15 cellular contexts compared by ENCODE assay signal in genomic region chr4:74037076-74037475, GRCh38. TPM values are rescaled to one million over a fixed set of nuclear protein-coding genes. Genes with fewer than 3 reads are reported as not detected.
A peak's percentile ranks its signal among the peaks of the same experiment; 100 is the strongest.
DNase-seq lines count a peak whose midpoint lies in the region; ATAC-seq and TF ChIP-seq lines count a peak whose summit lies in the region.
"Had no signal": no experiment of that assay in that cellular context is flagged by ENCODE, and none has a peak within 500 bp of the region (broad histone marks: within the 10 kb centered on the region; RNA-seq: fewer than 3 reads in every experiment).

No MANE protein-coding gene starts in this region.

- H3K4me1 ChIP-seq in heart right ventricle: peaks cover 0 to 20% (median 7%) of the 10 kb centered on the region in 9 donors
- H3K4me1 ChIP-seq in mesenchymal stem cell (ENCODE audit: control insufficient read depth, insufficient read depth, low read depth, low read length): peaks cover 4% of the 10 kb centered on the region
- no peaks in the 10 kb centered on the region for H3K4me1 ChIP-seq in urinary bladder (ENCODE audit: insufficient read depth)
- H3K4me1 ChIP-seq: uterus had no signal

- no peak overlapping the region for H2BK12ac ChIP-seq in mesenchymal stem cell (ENCODE audit: low read length in 2 of 2)

- H4K91ac ChIP-seq in mesenchymal stem cell (ENCODE audit: low read length): no peak overlapping the region

- no peak overlapping the region for H4K8ac ChIP-seq in mesenchymal stem cell (ENCODE audit: low read length)

- H3K9ac ChIP-seq in mesenchymal stem cell (ENCODE audit: low read length): peak overlapping the region; percentile 93

- no peak overlapping the region for H2BK15ac ChIP-seq in mesenchymal stem cell (ENCODE audit: low read depth, poor library complexity, severe bottlenecking)

- H3K4me3 ChIP-seq in heart right ventricle: peak overlapping the region in 6 of 10 donors; percentile 66 to 78 (median 74)
- peak overlapping the region; percentile 24 to 70 for H3K4me3 ChIP-seq in cardiac fibroblast (replicated peaks in 1 of 2; ENCODE audit: low read depth in 2 of 2, low read length in 2 of 2)
- peak overlapping the region in 1 of 2 experiments; percentile 94 for H3K4me3 ChIP-seq in mesenchymal stem cell (ENCODE audit: insufficient read depth in 1 of 2, low read depth in 1 of 2, low read length in 2 of 2)
- peak overlapping the region; percentile 7 for H3K4me3 ChIP-seq in urinary bladder (ENCODE audit: low read depth, low read length)
- H3K4me3 ChIP-seq: uterus had no signal

- H3K27me3 ChIP-seq in heart right ventricle (peaks cover 0 to 16% (median 0%) of the 10 kb centered on the region in 7 donors), mesenchymal stem cell (ENCODE audit: control insufficient read depth in 1 of 2, insufficient read depth in 1 of 2, low read length in 2 of 2) (no peaks in the 10 kb centered on the region)
- H3K27me3 ChIP-seq: uterus had no signal

- H2BK5ac ChIP-seq in mesenchymal stem cell (ENCODE audit: low read depth, low read length, poor library complexity, severe bottlenecking): no peak overlapping the region

- H3K18ac ChIP-seq in mesenchymal stem cell (ENCODE audit: low read depth in 1 of 2, low read length in 2 of 2): no peak overlapping the region

- H3K4me2 ChIP-seq in mesenchymal stem cell (ENCODE audit: low read length, poor library complexity, severe bottlenecking): no peak overlapping the region

- no peak overlapping the region for H2AK5ac ChIP-seq in mesenchymal stem cell (ENCODE audit: low read length, severe bottlenecking)

- H3K4ac ChIP-seq in mesenchymal stem cell (ENCODE audit: low read depth in 1 of 2, low read length in 2 of 2): no peak overlapping the region

- DNase-seq in heart right ventricle (no peak), Right ventricle myocardium inferior (ENCODE audit: missing footprints) (no peak), cardiac fibroblast (ENCODE audit: low read depth in 2 of 2) (peak in 1 of 2 donors; percentile 37), mesenchymal stem cell (no peak), RWPE1 (ENCODE audit: low spot score) (no peak), NCI-H1417 treated with DMSO at 0.1 percent for 48 hours (lab: John Stamatoyannopoulos, UW) (no peak)
- DNase-seq: activated CD4-positive, alpha-beta T cell treated with anti-CD3 and anti-CD28 coated beads, Interleukin-2, amount 50 U/mL, for 4 hours; DMS79 treated with DMSO at 0.1 percent for 48 hours; kidney glomerular epithelial cell; stimulated activated CD4-positive, alpha-beta T cell treated with anti-CD3 and anti-CD28 coated beads, Interleukin-15, amount 100 ng/mL, for 24 hours; uterus had no signal

- no peak overlapping the region for H3K23ac ChIP-seq in mesenchymal stem cell (ENCODE audit: low read length in 2 of 2)

- POLR2A ChIA-PET in RWPE1 (lab: Yijun Ruan, JAX; ENCODE audit: low non-redundant PET): no interaction called here

- intact Hi-C loops in heart right ventricle (cut with DNase I): loop anchor here in 5 of 10 donors (5.0 to 10.0 kb wide), 8 partner anchors 55 to 302 kb away; partner anchors contain the start of gene CXCL2 (in 1 of the 5)
- intact Hi-C loops in Right ventricle myocardium inferior (cut with DNase I): loop anchor here (5.0 kb wide), 1 partner anchor 305 kb away; no protein-coding TSS in a partner anchor

- peaks cover 3% of the 10 kb centered on the region for H3K79me1 ChIP-seq in mesenchymal stem cell (replicated peaks; ENCODE audit: low read length, poor library complexity, severe bottlenecking)

- TF ChIP-seq CTCF in heart right ventricle (IDR thresholded peaks at IDR 0.05) (no peak), cardiac fibroblast (IDR thresholded peaks at IDR 0.05; ENCODE audit: low read depth, low read length) (no peak), RWPE1 (conservative IDR thresholded peaks at IDR 0.05; ENCODE audit: low read depth) (no peak)

- no peaks in the 10 kb centered on the region for H3K36me3 ChIP-seq in heart right ventricle
- H3K36me3 ChIP-seq in mesenchymal stem cell (ENCODE audit: control insufficient read depth in 1 of 2, insufficient read depth in 2 of 2, low read depth in 1 of 2, low read length in 2 of 2): no peaks in the 10 kb centered on the region
- H3K36me3 ChIP-seq in urinary bladder (ENCODE audit: insufficient read depth): no peaks in the 10 kb centered on the region
- H3K36me3 ChIP-seq: uterus had no signal

- no peak overlapping the region for H3K14ac ChIP-seq in mesenchymal stem cell (ENCODE audit: low read length in 2 of 2)

- peak overlapping the region in 1 of 10 donors; percentile 91 for H3K27ac ChIP-seq in heart right ventricle
- no peak overlapping the region for H3K27ac ChIP-seq in mesenchymal stem cell (ENCODE audit: low read length, poor library complexity, severe bottlenecking)
- H3K27ac ChIP-seq in urinary bladder (ENCODE audit: low read depth): no peak overlapping the region
- no peak overlapping the region for H3K27ac ChIP-seq in RWPE1
- H3K27ac ChIP-seq: uterus had no signal

- WGBS in heart right ventricle, 2 donors: 58 to 62% methylated on average over 2 of the region's 2 CpGs
- 88% methylated on average over 2 of the region's 2 CpGs for WGBS in mesenchymal stem cell
- 89% methylated on average over 2 of the region's 2 CpGs for WGBS in urinary bladder

- H3K9me3 ChIP-seq in heart right ventricle: no peaks in the 10 kb centered on the region
- H3K9me3 ChIP-seq in mesenchymal stem cell (ENCODE audit: control insufficient read depth, low read length): no peaks in the 10 kb centered on the region
- H3K9me3 ChIP-seq: uterus had no signal

- CTCF ChIA-PET in RWPE1 (lab: Yijun Ruan, JAX): no interaction called here

- ATAC-seq in heart right ventricle (no peak), Right ventricle myocardium inferior (no peak), GM19324 (IDR thresholded peaks at IDR 0.05; ENCODE audit: low FRiP score, unreplicated experiment) (no peak)

- no peak overlapping the region for H2AFZ ChIP-seq in mesenchymal stem cell (ENCODE audit: low read depth, low read length)

- H2BK120ac ChIP-seq in mesenchymal stem cell (ENCODE audit: low read depth, low read length): no peak overlapping the region

RNA-seq across cellular contexts. Expression of gene CXCL3, which starts 1.4 kb away (rescaled TPM):
- total RNA-seq in heart right ventricle (1 to 10 TPM in 5 of 10 donors, under 1 TPM in 4, not detected in 1; 0.24 to 5.1 (median 1.4) TPM), Right ventricle myocardium inferior (0.16 TPM), urinary bladder (not detected)
- polyA plus RNA-seq in heart right ventricle (1 to 10 TPM; 1.1 to 1.9 TPM), urinary bladder (0.95 TPM)
- polyA plus RNA-seq in mesenchymal stem cell (2013, experiment 1 of 2): 3.8 TPM
- polyA plus RNA-seq in mesenchymal stem cell (2013, experiment 2 of 2): 3.3 TPM

RNA-seq across cellular contexts. Expression of gene CXCL5, which starts 38.6 kb away (rescaled TPM):
- total RNA-seq in heart right ventricle (under 1 TPM in 3 of 10 donors, not detected in 7; 0.15 to 0.25 (median 0.18) TPM), Right ventricle myocardium inferior (0.08 TPM), urinary bladder (0.11 TPM)
- polyA plus RNA-seq in heart right ventricle (under 1 TPM; 0.07 to 0.09 TPM), urinary bladder (0.04 TPM)
- polyA plus RNA-seq in mesenchymal stem cell (2013, experiment 1 of 2): 0.94 TPM
- polyA plus RNA-seq in mesenchymal stem cell (2013, experiment 2 of 2): 1.3 TPM
- total RNA-seq: LHCN-M2; T-helper 1 cell treated with Interleukin-12 subunit alpha and Interleukin-12 subunit beta and Interleukin-4 antibody, amounts not matched to agents 30 ng/mL and 1 ng/mL, for 36 hours; uterus had no signal

RNA-seq across cellular contexts. Expression of gene PPBP, which starts 49.1 kb away (rescaled TPM):
- total RNA-seq in heart right ventricle (1 to 10 TPM in 2 of 10 donors, under 1 TPM in 5, not detected in 3; 0.42 to 1.5 (median 0.50) TPM), Right ventricle myocardium inferior (0.35 TPM), urinary bladder (6.5 TPM)
- polyA plus RNA-seq in heart right ventricle (under 1 TPM in 1 of 2 donors, not detected in 1; 0.58 TPM), urinary bladder (0.18 TPM)
- polyA plus RNA-seq in mesenchymal stem cell (2013, experiment 1 of 2): not detected
- polyA plus RNA-seq in mesenchymal stem cell (2013, experiment 2 of 2): not detected
- total RNA-seq: LHCN-M2; T-helper 1 cell treated with Interleukin-12 subunit alpha and Interleukin-12 subunit beta and Interleukin-4 antibody, amounts not matched to agents 30 ng/mL and 1 ng/mL, for 36 hours had no signal

RNA-seq across cellular contexts. Expression of gene PF4, which starts 55.2 kb away (rescaled TPM):
- under 1 TPM in 1 of 10 donors, not detected in 9; 0.76 TPM for total RNA-seq in heart right ventricle
- under 1 TPM in 1 of 2 donors, not detected in 1; 0.61 TPM for polyA plus RNA-seq in heart right ventricle
- 1.0 TPM for total RNA-seq in Right ventricle myocardium inferior
- 0.58 TPM for polyA plus RNA-seq in mesenchymal stem cell (2013, experiment 1 of 2)
- 0.84 TPM for polyA plus RNA-seq in mesenchymal stem cell (2013, experiment 2 of 2)
- total RNA-seq in urinary bladder: 0.58 TPM
- 0.18 TPM for polyA plus RNA-seq in urinary bladder
- total RNA-seq: LHCN-M2; T-helper 1 cell treated with Interleukin-12 subunit alpha and Interleukin-12 subunit beta and Interleukin-4 antibody, amounts not matched to agents 30 ng/mL and 1 ng/mL, for 36 hours; uterus had no signal
